Comparison of ENCODE assay signal across 8 cellular contexts in genomic region chr10:6401562-6402348, GRCh38.
DNase-seq lines count a peak whose midpoint lies in the region; ATAC-seq and TF ChIP-seq lines count a peak whose summit lies in the region.

No MANE protein-coding gene starts in this region.

- WGBS in esophagus squamous epithelium, 2 donors, result 3 to 14% methylated on average over 11 to 17 of the region's 18 CpGs

- H3K4me3 Mint-ChIP-seq in CD4-positive, CD25-positive, alpha-beta regulatory T cell, result no peak overlapping the region
- H3K4me3 Mint-ChIP-seq in activated T-cell treated with anti-CD3 and anti-CD28 coated beads, Interleukin-2, amount 50 U/mL, for 4 hours, result no peak overlapping the region

- no peak overlapping the region for H3K4me3 ChIP-seq in CD4-positive, CD25-positive, alpha-beta regulatory T cell (ENCODE audit: low read depth, low read length)
- H3K4me3 ChIP-seq in esophagus squamous epithelium (peak overlapping the region; percentile 15 to 48 (median 36)), muscle layer of colon (ENCODE audit: low read depth in 1 of 2, low read length in 2 of 2) (peak overlapping the region; percentile 41 to 58), stomach smooth muscle (ENCODE audit: low read length in 2 of 2) (peak overlapping the region; percentile 61 to 74)

- no peaks in the 10 kb centered on the region for H3K36me3 Mint-ChIP-seq in CD4-positive, CD25-positive, alpha-beta regulatory T cell
- H3K36me3 Mint-ChIP-seq in activated T-cell treated with anti-CD3 and anti-CD28 coated beads, Interleukin-2, amount 50 U/mL, for 4 hours (ENCODE audit: insufficient read depth), result no peaks in the 10 kb centered on the region

- no peaks in the 10 kb centered on the region for H3K9me3 Mint-ChIP-seq in CD4-positive, CD25-positive, alpha-beta regulatory T cell
- no peaks in the 10 kb centered on the region for H3K9me3 Mint-ChIP-seq in activated T-cell treated with anti-CD3 and anti-CD28 coated beads, Interleukin-2, amount 50 U/mL, for 4 hours

- peak; percentile 69 to 86 (median 80) for TF ChIP-seq CTCF in esophagus squamous epithelium (IDR thresholded peaks at IDR 0.05)

- peaks cover 3 to 21% (median 10%) of the 10 kb centered on the region in 4 donors for H3K4me1 Mint-ChIP-seq in CD4-positive, CD25-positive, alpha-beta regulatory T cell
- peaks cover 16% of the 10 kb centered on the region for H3K4me1 Mint-ChIP-seq in activated T-cell treated with anti-CD3 and anti-CD28 coated beads, Interleukin-2, amount 50 U/mL, for 4 hours (ENCODE audit: low read depth)

- H3K36me3 ChIP-seq in CD4-positive, CD25-positive, alpha-beta regulatory T cell (ENCODE audit: control insufficient read depth, insufficient read depth, low read length), result no peaks in the 10 kb centered on the region
- H3K36me3 ChIP-seq in esophagus squamous epithelium (no peaks in the 10 kb centered on the region), muscle layer of colon (ENCODE audit: insufficient read depth, low read length) (no peaks in the 10 kb centered on the region), stomach smooth muscle (ENCODE audit: control insufficient read depth in 2 of 2, insufficient read depth in 2 of 2, low read length in 2 of 2) (no peaks in the 10 kb centered on the region)

- intact Hi-C loops in esophagus squamous epithelium (cut with DNase I), result loop anchor here (5.0 kb wide), 2 partner anchors 199 to 289 kb away; partner anchors contain the start of gene PFKFB3

- peak; percentile 81 to 82 for ATAC-seq in CD4-positive, CD25-positive, alpha-beta regulatory T cell (ENCODE audit: low read depth in 2 of 2)
- peak; percentile 88 for ATAC-seq in GM19395 (IDR thresholded peaks at IDR 0.05; ENCODE audit: unreplicated experiment)
- ATAC-seq in activated T-cell treated with anti-CD3 and anti-CD28 coated beads, Interleukin-2, amount 50 U/mL, for 4 hours, result peak; percentile 80 to 86

- H3K9me3 ChIP-seq in CD4-positive, CD25-positive, alpha-beta regulatory T cell (ENCODE audit: control insufficient read depth in 2 of 2, low read length in 2 of 2), result no peaks in the 10 kb centered on the region
- no peaks in the 10 kb centered on the region for H3K9me3 ChIP-seq in esophagus squamous epithelium
- no peaks in the 10 kb centered on the region for H3K9me3 ChIP-seq in muscle layer of colon (ENCODE audit: low read length)
- no peaks in the 10 kb centered on the region for H3K9me3 ChIP-seq in stomach smooth muscle (ENCODE audit: control insufficient read depth in 2 of 2, low read length in 2 of 2)

- H3K9ac ChIP-seq in muscle layer of colon (ENCODE audit: low read length), result no peak overlapping the region
- peak overlapping the region; percentile 24 to 64 for H3K9ac ChIP-seq in stomach smooth muscle (ENCODE audit: low read length in 2 of 2)

- no peak overlapping the region for H3K27ac ChIP-seq in CD4-positive, CD25-positive, alpha-beta regulatory T cell (ENCODE audit: insufficient read depth, low read length, poor library complexity, severe bottlenecking)
- H3K27ac ChIP-seq in esophagus squamous epithelium, result peak overlapping the region in 2 of 4 donors; percentile 61 to 72
- H3K27ac ChIP-seq in muscle layer of colon (ENCODE audit: low read depth, low read length), result peak overlapping the region; percentile 39
- H3K27ac ChIP-seq in stomach smooth muscle (ENCODE audit: low read length), result no peak overlapping the region

- peaks cover 9% of the 10 kb centered on the region for H3K27me3 Mint-ChIP-seq in CD4-positive, CD25-positive, alpha-beta regulatory T cell
- H3K27me3 Mint-ChIP-seq in activated T-cell treated with anti-CD3 and anti-CD28 coated beads, Interleukin-2, amount 50 U/mL, for 4 hours (ENCODE audit: low read depth), result no peaks in the 10 kb centered on the region

- peak; percentile 47 to 76 (median 67) for DNase-seq in CD4-positive, CD25-positive, alpha-beta regulatory T cell
- DNase-seq in HT1080 (ENCODE audit: low read depth) (peak; percentile 89), NOMO-1 (lab: John Stamatoyannopoulos, UW; ENCODE audit: unreplicated experiment in 2 of 2) (peak; percentile 61 to 84), esophagus squamous epithelium (lab: John Stamatoyannopoulos, UW) (no peak)
- peak; percentile 42 for DNase-seq in activated T-cell treated with anti-CD3 and anti-CD28 coated beads, Interleukin-2, amount 50 U/mL, for 4 hours

- no peaks in the 10 kb centered on the region for H3K27me3 ChIP-seq in CD4-positive, CD25-positive, alpha-beta regulatory T cell (ENCODE audit: control insufficient read depth, insufficient read depth, low read length)
- H3K27me3 ChIP-seq in esophagus squamous epithelium, result peaks cover 0 to 19% (median 0%) of the 10 kb centered on the region in 4 donors
- H3K27me3 ChIP-seq in muscle layer of colon (ENCODE audit: control insufficient read depth in 1 of 2, insufficient read depth in 2 of 2, low read length in 2 of 2), result no peaks in the 10 kb centered on the region
- no peaks in the 10 kb centered on the region for H3K27me3 ChIP-seq in stomach smooth muscle (ENCODE audit: control insufficient read depth in 1 of 2, insufficient read depth in 2 of 2, low read length in 2 of 2)

- no peak for TF ChIP-seq POLR2A in esophagus squamous epithelium (IDR thresholded peaks at IDR 0.05)

- peak overlapping the region in 2 of 3 donors; percentile 3 to 34 for H3K27ac Mint-ChIP-seq in CD4-positive, CD25-positive, alpha-beta regulatory T cell

- H3K4me1 ChIP-seq in CD4-positive, CD25-positive, alpha-beta regulatory T cell (ENCODE audit: control insufficient read depth, insufficient read depth, low read length, poor library complexity, severe bottlenecking), result peaks cover 13% of the 10 kb centered on the region
- H3K4me1 ChIP-seq in esophagus squamous epithelium (peaks cover 12 to 36% (median 13%) of the 10 kb centered on the region in 3 donors), muscle layer of colon (ENCODE audit: insufficient read depth, low read length) (peaks cover 10% of the 10 kb centered on the region), stomach smooth muscle (ENCODE audit: control insufficient read depth, insufficient read depth, low read length) (peaks cover 15% of the 10 kb centered on the region)
